Comparison of ENCODE assay signal across 12 cellular contexts in the genomic region with DNA sequence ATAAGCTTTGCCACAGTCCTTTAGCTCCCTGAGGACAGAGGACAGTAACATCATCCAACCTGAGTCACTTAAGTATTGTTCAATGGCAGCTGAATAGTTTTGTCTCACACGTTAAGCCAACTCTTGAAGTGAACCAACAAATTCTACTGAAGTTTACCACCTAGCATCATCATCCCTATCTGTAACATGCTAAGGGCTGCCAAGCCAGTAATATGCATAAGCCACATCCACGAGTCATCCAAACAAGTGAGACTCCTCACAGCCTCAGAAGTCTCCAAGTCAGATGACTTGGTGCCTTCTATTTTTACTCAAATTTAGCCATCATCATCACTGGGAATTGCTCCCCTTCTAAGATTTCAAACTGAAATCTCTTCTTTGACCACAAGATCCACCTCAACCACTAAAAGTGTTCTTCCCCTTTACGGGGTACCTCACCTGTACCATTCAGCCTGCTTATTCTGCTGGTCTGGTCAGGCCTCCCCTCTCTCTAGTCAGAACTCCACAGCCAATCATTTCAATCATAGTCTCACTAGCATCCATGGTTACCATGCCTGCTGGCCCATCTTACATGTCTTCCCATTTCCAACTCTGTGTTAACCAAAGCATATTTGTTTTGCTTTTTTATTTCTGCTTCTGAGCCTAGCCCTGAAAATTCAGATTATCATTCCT.
DNase-seq lines count a peak whose midpoint lies in the region; ATAC-seq and TF ChIP-seq lines count a peak whose summit lies in the region.
"Had no signal": no experiment of that assay in that cellular context is flagged by ENCODE, and none has a peak within 500 bp of the region (broad histone marks: within the 10 kb centered on the region; RNA-seq: fewer than 3 reads in every experiment).

No MANE protein-coding gene starts in this region.

- no peaks in the 10 kb centered on the region for H3K9me3 Mint-ChIP-seq in activated T-cell treated with anti-CD3 and anti-CD28 coated beads, Interleukin-2, amount 50 U/mL, for 4 hours
- H3K9me3 Mint-ChIP-seq in Caco-2 (ENCODE audit: unreplicated experiment), result no peaks in the 10 kb centered on the region
- H3K9me3 Mint-ChIP-seq: neural crest cell had no signal

- H3K4me3 ChIP-seq in AG04449 (ENCODE audit: low read depth, low read length) (no peak overlapping the region), foreskin fibroblast (ENCODE audit: low read depth in 1 of 2, low read length in 2 of 2) (no peak overlapping the region), lower lobe of right lung (no peak overlapping the region), Caco-2 (ENCODE audit: low read depth, low read length) (no peak overlapping the region)
- H3K4me3 ChIP-seq: upper lobe of left lung had no signal

- intact Hi-C loops in lower lobe of right lung (cut with DNase I) (no loop called here), Caco-2 (cut with micrococcal nuclease; ENCODE audit: unreplicated experiment) (no loop called here)

- H3K4me1 ChIP-seq in lower lobe of right lung (peaks cover 8% of the 10 kb centered on the region), Caco-2 (no peaks in the 10 kb centered on the region)

- H3K27me3 ChIP-seq in lower lobe of right lung (ENCODE audit: low read depth) (no peaks in the 10 kb centered on the region), Caco-2 (replicated peaks; ENCODE audit: control insufficient read depth, insufficient read depth, low read length) (no peaks in the 10 kb centered on the region)
- H3K27me3 ChIP-seq: upper lobe of left lung had no signal

- CTCF ChIA-PET in AG04449 (lab: Yijun Ruan, JAX), result no interaction called here
- CTCF ChIA-PET in Caco-2 (lab: Charles Lee), result no interaction called here

- peaks cover 38% of the 10 kb centered on the region for H3K4me1 Mint-ChIP-seq in activated T-cell treated with anti-CD3 and anti-CD28 coated beads, Interleukin-2, amount 50 U/mL, for 4 hours (ENCODE audit: low read depth)
- H3K4me1 Mint-ChIP-seq in Caco-2 (ENCODE audit: low read depth, unreplicated experiment), result no peaks in the 10 kb centered on the region
- H3K4me1 Mint-ChIP-seq: neural crest cell had no signal

- H3K36me3 ChIP-seq in lower lobe of right lung (no peaks in the 10 kb centered on the region), Caco-2 (ENCODE audit: control insufficient read depth, insufficient read depth, low read length) (no peaks in the 10 kb centered on the region)
- H3K36me3 ChIP-seq: upper lobe of left lung had no signal

- H3K4me3 Mint-ChIP-seq in activated T-cell treated with anti-CD3 and anti-CD28 coated beads, Interleukin-2, amount 50 U/mL, for 4 hours, result no peak overlapping the region
- H3K4me3 Mint-ChIP-seq in Caco-2 (ENCODE audit: unreplicated experiment), result no peak overlapping the region
- H3K4me3 Mint-ChIP-seq: neural crest cell had no signal

- BruUV-seq in Caco-2 (replicated peaks; lab: Mats Ljungman, UMichigan), result no TSS peak

- DNase-seq in AG04449 (ENCODE audit: low read depth, low spot score), result peak; percentile 55
- DNase-seq in GM04503 (ENCODE audit: low read depth), result peak; percentile 40
- no peak for DNase-seq in activated T-cell treated with anti-CD3 and anti-CD28 coated beads, Interleukin-2, amount 50 U/mL, for 4 hours
- peak; percentile 71 to 80 for DNase-seq in foreskin fibroblast
- no peak for DNase-seq in lower lobe of right lung
- DNase-seq in Caco-2, result no peak
- DNase-seq: Calu3; effector CD4-positive, alpha-beta T cell; upper lobe of left lung had no signal

- H3K36me3 Mint-ChIP-seq in activated T-cell treated with anti-CD3 and anti-CD28 coated beads, Interleukin-2, amount 50 U/mL, for 4 hours (ENCODE audit: insufficient read depth), result peaks cover 13% of the 10 kb centered on the region
- H3K36me3 Mint-ChIP-seq in Caco-2 (ENCODE audit: insufficient read depth, unreplicated experiment), result no peaks in the 10 kb centered on the region

- POLR2A ChIA-PET in AG04449 (lab: Yijun Ruan, JAX) (no interaction called here), Caco-2 (lab: Charles Lee) (no interaction called here)

- no peaks in the 10 kb centered on the region for H3K27me3 Mint-ChIP-seq in activated T-cell treated with anti-CD3 and anti-CD28 coated beads, Interleukin-2, amount 50 U/mL, for 4 hours (ENCODE audit: low read depth)
- no peaks in the 10 kb centered on the region for H3K27me3 Mint-ChIP-seq in Caco-2 (ENCODE audit: insufficient read depth, unreplicated experiment)

- no peak overlapping the region for H3K27ac Mint-ChIP-seq in Caco-2 (ENCODE audit: unreplicated experiment)

- peak; percentile 94 to 98 for ATAC-seq in activated T-cell treated with anti-CD3 and anti-CD28 coated beads, Interleukin-2, amount 50 U/mL, for 4 hours
- ATAC-seq in lower lobe of right lung, result no peak
- no peak for ATAC-seq in GM21737 (IDR thresholded peaks at IDR 0.05; ENCODE audit: unreplicated experiment)
- ATAC-seq in GM21360 (IDR thresholded peaks at IDR 0.05; ENCODE audit: unreplicated experiment), result no peak

- H3K9me3 ChIP-seq in lower lobe of right lung, result no peaks in the 10 kb centered on the region
- no peaks in the 10 kb centered on the region for H3K9me3 ChIP-seq in Caco-2
- H3K9me3 ChIP-seq: upper lobe of left lung had no signal

- no peak overlapping the region for H3K27ac ChIP-seq in lower lobe of right lung
- H3K27ac ChIP-seq: upper lobe of left lung had no signal

- no peak for TF ChIP-seq CTCF in AG04449 (IDR thresholded peaks at IDR 0.05; ENCODE audit: insufficient read depth, low read length, missing control alignments)
- TF ChIP-seq CTCF in foreskin fibroblast (IDR thresholded peaks at IDR 0.05; ENCODE audit: low read depth, low read length), result no peak
- no peak for TF ChIP-seq CTCF in lower lobe of right lung (IDR thresholded peaks at IDR 0.05)
- no peak for TF ChIP-seq CTCF in Caco-2 (IDR thresholded peaks at IDR 0.05; ENCODE audit: insufficient read depth in 1 of 2, low read depth in 1 of 2, low read length in 1 of 2, severe bottlenecking in 1 of 2, unreplicated experiment in 1 of 2)

Comparison
In these comparisons a context has a peak if more than half of its experiments do, and no peak if none do; other contexts are left out.
1. DNase-seq: peak in AG04449 (single experiment), GM04503 (single experiment) and foreskin fibroblast (2 of 2); none in activated T-cell treated with anti-CD3 and anti-CD28 coated beads, Interleukin-2, amount 50 U/mL, for 4 hours (single experiment), lower lobe of right lung (single experiment) and Caco-2 (0 of 2).
2. ATAC-seq: peak in activated T-cell treated with anti-CD3 and anti-CD28 coated beads, Interleukin-2, amount 50 U/mL, for 4 hours (2 of 2); none in lower lobe of right lung (0 of 2), GM21737 (single experiment) and GM21360 (single experiment).